8 cellular contexts compared by ENCODE assay signal in the genomic region with DNA sequence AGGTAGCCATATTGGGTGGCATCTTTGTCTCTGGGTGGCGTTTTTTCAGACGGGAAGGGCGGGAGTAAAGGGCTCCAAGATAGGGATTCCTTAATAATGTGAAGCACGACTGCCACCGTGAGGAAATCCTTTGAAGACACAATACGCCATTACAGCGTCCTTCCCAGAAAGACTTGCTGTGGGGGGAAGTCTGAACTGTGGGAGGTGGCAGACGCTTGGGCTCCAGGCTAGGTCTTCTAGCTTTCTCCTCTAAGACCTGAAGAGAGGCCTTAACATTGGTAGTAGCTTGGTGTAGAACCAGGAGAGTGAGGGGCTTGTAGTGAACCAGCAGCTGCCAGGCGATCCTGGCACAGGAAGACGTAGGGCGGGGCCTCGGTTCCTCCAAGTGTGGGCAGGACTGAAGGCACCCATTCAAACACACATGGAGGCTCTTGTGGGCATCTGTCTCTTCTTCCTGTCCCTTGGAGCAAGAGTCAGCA.
DNase-seq lines count a peak whose midpoint lies in the region; ATAC-seq, FAIRE-seq and TF ChIP-seq lines count a peak whose summit lies in the region.

No MANE protein-coding gene starts in this region.

- no peaks in the 10 kb centered on the region for H3K36me3 ChIP-seq in astrocyte (ENCODE audit: insufficient read depth, low read length)

- no peaks in the 10 kb centered on the region for H3K79me2 ChIP-seq in astrocyte (ENCODE audit: insufficient read depth, low read length)

- no peaks in the 10 kb centered on the region for H3K4me1 ChIP-seq in astrocyte (ENCODE audit: insufficient read depth, low read length)

- no peak overlapping the region for H3K9ac ChIP-seq in astrocyte (ENCODE audit: low read length)

- no peaks in the 10 kb centered on the region for H3K9me3 Mint-ChIP-seq in astrocyte (ENCODE audit: unreplicated experiment)

- H3K9me3 ChIP-seq in astrocyte (ENCODE audit: insufficient read depth, low read depth, low read length): no peaks in the 10 kb centered on the region

- no peaks in the 10 kb centered on the region for H3K27me3 ChIP-seq in astrocyte (ENCODE audit: insufficient read depth, low read length)

- ATAC-seq in HG02852 (IDR thresholded peaks at IDR 0.05; ENCODE audit: unreplicated experiment) (peak; percentile 65), omental fat pad (ENCODE audit: low FRiP score) (peak; percentile 89)

- no peak overlapping the region for H3K4me3 ChIP-seq in astrocyte (ENCODE audit: insufficient read depth, low read depth, low read length)

- H3K27ac ChIP-seq in astrocyte (ENCODE audit: low read depth, low read length): no peak overlapping the region

- DNase-seq in astrocyte (ENCODE audit: low read depth) (peak; percentile 44), omental fat pad (ENCODE audit: low spot score) (peak; percentile 88), NCI-H2227 treated with DMSO at 0.1 percent for 48 hours (lab: John Stamatoyannopoulos, UW) (no peak), hepatic stellate cell (ENCODE audit: low spot score) (no peak), cerebellum (ENCODE audit: low spot score) (no peak), GDM1 (lab: John Stamatoyannopoulos, UW) (no peak)

- TF ChIP-seq CTCF in GM12873 (IDR thresholded peaks at IDR 0.05; ENCODE audit: insufficient read depth, low read depth, low read length, missing control alignments) (peak; percentile 51), astrocyte (IDR thresholded peaks at IDR 0.05; ENCODE audit: insufficient read depth, low read depth, low read length) (no peak), omental fat pad (IDR thresholded peaks at IDR 0.05) (no peak)

- peak; percentile 41 for FAIRE-seq in astrocyte (lab: Jason Lieb, UNC)

- no peak overlapping the region for H3K4me2 ChIP-seq in astrocyte (ENCODE audit: low read length)

- no peak overlapping the region for H3K4me3 Mint-ChIP-seq in astrocyte (ENCODE audit: unreplicated experiment)

- H3K36me3 Mint-ChIP-seq in astrocyte (ENCODE audit: low read depth, unreplicated experiment): peaks cover 6% of the 10 kb centered on the region

- no peaks in the 10 kb centered on the region for H3K4me1 Mint-ChIP-seq in astrocyte (ENCODE audit: low read depth, unreplicated experiment)

- H4K20me1 ChIP-seq in astrocyte (ENCODE audit: insufficient read depth, low read length): no peaks in the 10 kb centered on the region

- H2AFZ ChIP-seq in astrocyte (ENCODE audit: low read depth, low read length): no peak overlapping the region

- H3K27me3 Mint-ChIP-seq in astrocyte (ENCODE audit: low read depth, unreplicated experiment): no peaks in the 10 kb centered on the region

- no peak overlapping the region for H3K27ac Mint-ChIP-seq in astrocyte (ENCODE audit: unreplicated experiment)

Comparison
In these comparisons a context has a peak if more than half of its experiments do, and no peak if none do; other contexts are left out.
1. DNase-seq: peak in astrocyte (single experiment) and omental fat pad (single experiment); none in NCI-H2227 treated with DMSO at 0.1 percent for 48 hours (single experiment), hepatic stellate cell (single experiment), cerebellum (single experiment) and GDM1 (single experiment).